Comparison of ENCODE assay signal across 12 cellular contexts in the genomic region with DNA sequence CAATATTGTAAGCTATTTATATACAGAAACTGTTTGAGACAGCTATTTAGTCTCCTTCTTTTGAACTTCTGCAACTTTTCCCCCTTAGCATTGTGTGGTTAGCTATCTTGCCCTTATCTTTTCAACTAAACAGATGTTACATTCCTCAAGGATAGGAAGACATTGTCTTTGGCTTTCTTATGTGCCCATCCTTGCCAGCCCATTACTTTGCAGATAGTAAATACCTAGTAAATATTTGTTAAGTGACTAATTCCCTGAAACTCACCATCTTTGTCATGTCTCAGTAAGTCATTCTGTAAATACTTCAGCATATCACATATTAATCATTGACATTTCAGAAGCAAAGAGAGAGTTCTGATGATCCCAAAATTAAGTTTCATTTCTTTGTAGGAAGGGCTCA.
DNase-seq lines count a peak whose midpoint lies in the region; ATAC-seq and TF ChIP-seq lines count a peak whose summit lies in the region.
"Had no signal": no experiment of that assay in that cellular context is flagged by ENCODE, and none has a peak within 500 bp of the region (broad histone marks: within the 10 kb centered on the region; RNA-seq: fewer than 3 reads in every experiment).

No MANE protein-coding gene starts in this region.

- H4K20me1 ChIP-seq in mammary epithelial cell (ENCODE audit: insufficient read depth, low read length) (no peaks in the 10 kb centered on the region), smooth muscle cell (ENCODE audit: low read depth) (no peaks in the 10 kb centered on the region), GM23338 (replicated peaks; ENCODE audit: insufficient read depth) (no peaks in the 10 kb centered on the region)

- no peak overlapping the region for H3K4me3 Mint-ChIP-seq in GM23338
- H3K4me3 Mint-ChIP-seq: naive thymus-derived CD4-positive, alpha-beta T cell had no signal

- H3K4me2 ChIP-seq in mammary epithelial cell (ENCODE audit: insufficient read depth, low read depth, low read length) (peak overlapping the region; percentile 9), smooth muscle cell (peak overlapping the region; percentile 12), GM23338 (no peak overlapping the region)

- peaks cover 12% of the 10 kb centered on the region for H3K27me3 Mint-ChIP-seq in GM23338 (ENCODE audit: insufficient read depth, low read depth, poor library complexity)
- H3K27me3 Mint-ChIP-seq: naive thymus-derived CD4-positive, alpha-beta T cell had no signal

- intact Hi-C loops in mammary epithelial cell (cut with micrococcal nuclease), result no loop called here

- peaks cover 9% of the 10 kb centered on the region; the same call in 2 of the 3 replicates for H3K4me1 Mint-ChIP-seq in GM23338
- H3K4me1 Mint-ChIP-seq: naive thymus-derived CD4-positive, alpha-beta T cell had no signal

- H2AFZ ChIP-seq in mammary epithelial cell (ENCODE audit: low read depth, low read length) (no peak overlapping the region), smooth muscle cell (ENCODE audit: low read depth) (no peak overlapping the region), GM23338 (no peak overlapping the region)

- in situ Hi-C loops in mammary epithelial cell (cut with MboI; ENCODE audit: low sequenced_read_pairs in 2 of 2), result no loop called here

- no TSS peak for BruUV-seq in mammary epithelial cell (replicated peaks; lab: Mats Ljungman, UMichigan)

- H3K9me2 ChIP-seq in GM23338 (ENCODE audit: insufficient read depth), result no peaks in the 10 kb centered on the region

- TF ChIP-seq CTCF in mammary epithelial cell (conservative IDR thresholded peaks at IDR 0.05 in 1 of 2, IDR thresholded peaks at IDR 0.05 in 1 of 2; ENCODE audit: extremely low read depth in 1 of 2, insufficient read depth in 1 of 2, low read depth in 1 of 2, low read length in 2 of 2) (no peak), smooth muscle cell (IDR thresholded peaks at IDR 0.05; ENCODE audit: borderline replicate concordance, insufficient read depth, poor library complexity, severe bottlenecking) (no peak), GM23338 (conservative IDR thresholded peaks at IDR 0.05; ENCODE audit: low read depth in 2 of 2) (no peak)

- peak overlapping the region; percentile 25 for H3K27ac ChIP-seq in mammary epithelial cell (ENCODE audit: insufficient read depth, low read depth, low read length)
- H3K27ac ChIP-seq in smooth muscle cell (ENCODE audit: low read depth), result peak overlapping the region; percentile 7
- H3K27ac ChIP-seq in GM23338 (ENCODE audit: low read depth), result no peak overlapping the region

- H3K4me3 ChIP-seq in mammary epithelial cell (replicated peaks in 1 of 3; ENCODE audit: insufficient read depth in 1 of 3, low read depth in 2 of 3, low read length in 3 of 3), result no peak overlapping the region
- no peak overlapping the region for H3K4me3 ChIP-seq in smooth muscle cell
- H3K4me3 ChIP-seq in GM23338, result no peak overlapping the region

- ATAC-seq in GM19452 (IDR thresholded peaks at IDR 0.05; ENCODE audit: unreplicated experiment), result peak; percentile 79
- ATAC-seq in HG03558 (IDR thresholded peaks at IDR 0.05; ENCODE audit: extremely low read depth, unreplicated experiment), result peak; percentile 69
- no peak for ATAC-seq in GM23338
- ATAC-seq: naive thymus-derived CD4-positive, alpha-beta T cell had no signal

- peak; percentile 72 for DNase-seq in mammary epithelial cell
- no peak for DNase-seq in smooth muscle cell (lab: John Stamatoyannopoulos, UW; ENCODE audit: unreplicated experiment)
- no peak for DNase-seq in GM23338 (ENCODE audit: low spot score)
- DNase-seq in activated CD4-positive, alpha-beta T cell treated with anti-CD3 and anti-CD28 coated beads for 1 hour, result no peak
- no peak for DNase-seq in NK-92 (lab: John Stamatoyannopoulos, UW; ENCODE audit: unreplicated experiment)
- DNase-seq: activated CD4-positive, alpha-beta T cell treated with anti-CD3 and anti-CD28 coated beads, Interleukin-2, amount 50 U/mL, for 1 hour; head of caudate nucleus; MV-4-11; naive thymus-derived CD4-positive, alpha-beta T cell; substantia nigra had no signal

- H3K27ac Mint-ChIP-seq in GM23338, result no peak overlapping the region; the same call in 1 of the 2 replicates
- H3K27ac Mint-ChIP-seq: naive thymus-derived CD4-positive, alpha-beta T cell had no signal

- H3K9ac ChIP-seq in mammary epithelial cell (ENCODE audit: insufficient read depth, low read length) (no peak overlapping the region), smooth muscle cell (ENCODE audit: low read depth) (no peak overlapping the region)

- H3K36me3 Mint-ChIP-seq in GM23338 (ENCODE audit: low read depth), result no peaks in the 10 kb centered on the region
- H3K36me3 Mint-ChIP-seq: naive thymus-derived CD4-positive, alpha-beta T cell had no signal

- H3K36me3 ChIP-seq in mammary epithelial cell (ENCODE audit: insufficient read depth, low read length) (no peaks in the 10 kb centered on the region), smooth muscle cell (ENCODE audit: low read depth) (no peaks in the 10 kb centered on the region), GM23338 (ENCODE audit: insufficient read depth) (no peaks in the 10 kb centered on the region)

- H3K4me1 ChIP-seq in mammary epithelial cell (ENCODE audit: insufficient read depth, low read length), result peaks cover 6% of the 10 kb centered on the region
- peaks cover 7% of the 10 kb centered on the region for H3K4me1 ChIP-seq in smooth muscle cell (ENCODE audit: low read depth)
- peaks cover 4% of the 10 kb centered on the region; the same call in 1 of the 2 replicates for H3K4me1 ChIP-seq in GM23338 (ENCODE audit: insufficient read depth)

- H3K27me3 ChIP-seq in mammary epithelial cell (ENCODE audit: insufficient read depth, low read length), result no peaks in the 10 kb centered on the region
- H3K27me3 ChIP-seq in smooth muscle cell (ENCODE audit: low read depth), result no peaks in the 10 kb centered on the region
- H3K27me3 ChIP-seq in GM23338 (ENCODE audit: insufficient read depth), result peaks cover 14% of the 10 kb centered on the region

- H3F3A ChIP-seq in smooth muscle cell (ENCODE audit: low read depth), result no peaks in the 10 kb centered on the region
- no peaks in the 10 kb centered on the region for H3F3A ChIP-seq in GM23338 (replicated peaks; ENCODE audit: low read depth)

- no peaks in the 10 kb centered on the region for H3K9me3 Mint-ChIP-seq in GM23338

- H3K9me3 ChIP-seq in mammary epithelial cell (replicated peaks; ENCODE audit: insufficient read depth, low read length) (no peaks in the 10 kb centered on the region), smooth muscle cell (replicated peaks; ENCODE audit: low read depth) (no peaks in the 10 kb centered on the region)

- CTCF ChIA-PET in mammary epithelial cell (lab: Charles Lee; ENCODE audit: low non-redundant PET), result no interaction called here

- H3K79me2 ChIP-seq in mammary epithelial cell (ENCODE audit: insufficient read depth, low read length) (no peaks in the 10 kb centered on the region), smooth muscle cell (ENCODE audit: low read depth) (no peaks in the 10 kb centered on the region), GM23338 (replicated peaks; ENCODE audit: insufficient read depth) (no peaks in the 10 kb centered on the region)

- dilution Hi-C loops in mammary epithelial cell (cut with HindIII; ENCODE audit: low sequenced_read_pairs), result no loop called here

TF ChIP-seq in GM23338, 12 proteins besides CTCF, POLR2A, EP300 and RAD21 (continues in another document):
- TF ChIP-seq, protein P1, sequence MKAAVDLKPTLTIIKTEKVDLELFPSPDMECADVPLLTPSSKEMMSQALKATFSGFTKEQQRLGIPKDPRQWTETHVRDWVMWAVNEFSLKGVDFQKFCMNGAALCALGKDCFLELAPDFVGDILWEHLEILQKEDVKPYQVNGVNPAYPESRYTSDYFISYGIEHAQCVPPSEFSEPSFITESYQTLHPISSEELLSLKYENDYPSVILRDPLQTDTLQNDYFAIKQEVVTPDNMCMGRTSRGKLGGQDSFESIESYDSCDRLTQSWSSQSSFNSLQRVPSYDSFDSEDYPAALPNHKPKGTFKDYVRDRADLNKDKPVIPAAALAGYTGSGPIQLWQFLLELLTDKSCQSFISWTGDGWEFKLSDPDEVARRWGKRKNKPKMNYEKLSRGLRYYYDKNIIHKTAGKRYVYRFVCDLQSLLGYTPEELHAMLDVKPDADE (IDR thresholded peaks at IDR 0.05), result no peak
- TF ChIP-seq CREB1 (CRISPR knock-in tag; IDR thresholded peaks at IDR 0.05; ENCODE audit: low read depth) (no peak), POLR2AphosphoS5 (IDR thresholded peaks at IDR 0.05; ENCODE audit: low read depth) (no peak), NANOG (IDR thresholded peaks at IDR 0.05; ENCODE audit: borderline replicate concordance) (no peak), EZH2phosphoT487 (IDR thresholded peaks at IDR 0.05; ENCODE audit: unreplicated experiment) (no peak), ZNF331 (CRISPR knock-in tag; IDR thresholded peaks at IDR 0.05; ENCODE audit: low read depth) (no peak)
